8 cellular contexts compared by ENCODE assay signal in genomic region chr6:46652232-46652602, GRCh38. TPM values are rescaled to one million over a fixed set of nuclear protein-coding genes. Genes with fewer than 3 reads are reported as not detected.
A peak's percentile ranks its signal among the peaks of the same experiment; 100 is the strongest.
DNase-seq lines count a peak whose midpoint lies in the region; ATAC-seq, FAIRE-seq and TF ChIP-seq lines count a peak whose summit lies in the region.

No MANE protein-coding gene starts in this region.

- ATAC-seq in pancreas = peak; percentile 5 to 34 (median 26)
- no peak for ATAC-seq in GM18505 (IDR thresholded peaks at IDR 0.05; ENCODE audit: unreplicated experiment)
- no peak for ATAC-seq in GM18868 (IDR thresholded peaks at IDR 0.05; ENCODE audit: unreplicated experiment)

- H3K9me3 ChIP-seq in Peyer's patch (no peaks in the 10 kb centered on the region), pancreas (no peaks in the 10 kb centered on the region)

- TF ChIP-seq CTCF in Peyer's patch (IDR thresholded peaks at IDR 0.05) (no peak), epithelial cell of proximal tubule (conservative IDR thresholded peaks at IDR 0.05; ENCODE audit: low read depth, low read length) (no peak), pancreas (IDR thresholded peaks at IDR 0.05) (no peak)

- no peak for FAIRE-seq in pancreas (lab: Jason Lieb, UNC)

- intact Hi-C loops in pancreas (cut with DNase I) = no loop called here

- H3K4me1 ChIP-seq in Peyer's patch = peaks cover 0 to 12% (median 0%) of the 10 kb centered on the region in 4 donors
- peaks cover 0 to 16% (median 3%) of the 10 kb centered on the region in 3 donors for H3K4me1 ChIP-seq in pancreas

- 0 to 1% methylated on average over 6 of the region's 6 CpGs for WGBS in pancreas, 2 donors

- DNase-seq in DMS53 (lab: John Stamatoyannopoulos, UW) (peak; percentile 42), Peyer's patch (no peak), epithelial cell of proximal tubule (ENCODE audit: low read depth) (no peak), pancreas (no peak), GOT3 (lab: John Stamatoyannopoulos, UW) (no peak), HCEC 1CT (no peak)

- H3K27me3 ChIP-seq in Peyer's patch (no peaks in the 10 kb centered on the region), pancreas (no peaks in the 10 kb centered on the region)

- H3K27ac ChIP-seq in Peyer's patch (peak overlapping the region; percentile 8 to 79 (median 42)), pancreas (peak overlapping the region; percentile 54 to 91 (median 78))

- H3K36me3 ChIP-seq in Peyer's patch (no peaks in the 10 kb centered on the region), pancreas (no peaks in the 10 kb centered on the region)

- TF ChIP-seq POLR2A in Peyer's patch (IDR thresholded peaks at IDR 0.05) (no peak), GM18505 (IDR thresholded peaks at IDR 0.05; ENCODE audit: borderline replicate concordance, extremely low read depth, insufficient read depth, insufficient read length) (no peak)

- peak overlapping the region; percentile 53 to 84 (median 66) for H3K4me3 ChIP-seq in Peyer's patch
- peak overlapping the region; percentile 95 for H3K4me3 ChIP-seq in epithelial cell of proximal tubule (ENCODE audit: low read depth, low read length)
- peak overlapping the region; percentile 50 to 95 (median 91) for H3K4me3 ChIP-seq in pancreas

RNA-seq across cellular contexts. Expression of gene CYP39A1, which starts 0.4 kb away (rescaled TPM):
- 1 to 10 TPM; 1.2 to 8.3 (median 3.4) TPM for total RNA-seq in Peyer's patch
- 1.3 and 1.7 TPM in 2 replicates for total RNA-seq in epithelial cell of proximal tubule
- 1 to 10 TPM; 1.3 to 7.8 (median 3.4) TPM for total RNA-seq in pancreas
- polyA plus RNA-seq in pancreas = 1 to 10 TPM; 3.0 to 7.3 TPM

RNA-seq across cellular contexts. Expression of gene SLC25A27, which starts 0.6 kb away (rescaled TPM):
- 10 to 100 TPM; 14.9 to 57.8 (median 25.8) TPM for total RNA-seq in Peyer's patch
- 1.7 and 5.1 TPM in 2 replicates for total RNA-seq in epithelial cell of proximal tubule
- total RNA-seq in pancreas = 10 to 100 TPM in 3 of 6 donors, 1 to 10 TPM in 3; 3.3 to 15.4 (median 8.9) TPM
- 10 to 100 TPM; 39.0 to 63.2 TPM for polyA plus RNA-seq in pancreas

RNA-seq across cellular contexts. Expression of gene TDRD6, which starts 35.5 kb away (rescaled TPM):
- under 1 TPM; 0.18 to 0.83 (median 0.48) TPM for total RNA-seq in Peyer's patch
- total RNA-seq in epithelial cell of proximal tubule = 0.06 TPM in 1 of 2 replicates, not detected in the other
- total RNA-seq in pancreas = under 1 TPM; 0.06 to 0.79 (median 0.29) TPM
- 1 to 10 TPM in 1 of 2 donors, under 1 TPM in 1; 0.42 to 1.2 TPM for polyA plus RNA-seq in pancreas

Comparison
In these comparisons a context has a peak if more than half of its experiments do, and no peak if none do; other contexts are left out.
1. ATAC-seq: peak in pancreas (4 of 4); none in GM18505 (single experiment) and GM18868 (single experiment).
2. Peak in every context shown above with its lines, with median percentiles within 50 percentile points of each other: H3K4me3 ChIP-seq.